9 cellular contexts compared by ENCODE assay signal in the genomic region with DNA sequence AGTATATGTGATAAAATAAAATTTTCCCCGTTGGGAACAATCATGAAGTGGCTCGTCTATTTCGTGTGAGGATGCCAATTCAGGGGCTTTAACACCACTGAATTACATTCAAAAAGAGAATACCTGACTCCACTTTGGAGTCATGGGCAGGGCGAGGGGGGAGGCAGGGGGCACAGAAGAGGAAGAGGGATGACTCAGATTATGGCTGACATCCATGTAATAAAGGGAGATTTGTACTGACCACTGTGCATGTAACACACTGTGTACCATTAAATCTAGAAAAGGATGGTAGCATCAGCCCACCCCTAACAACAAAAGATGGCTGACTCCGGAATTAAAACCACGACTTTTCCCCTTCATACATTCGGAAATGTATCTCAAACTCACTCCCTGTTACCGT. TPM values are rescaled to one million over a fixed set of nuclear protein-coding genes. Genes with fewer than 3 reads are reported as not detected.
DNase-seq lines count a peak whose midpoint lies in the region; ATAC-seq and TF ChIP-seq lines count a peak whose summit lies in the region.
"Had no signal": no experiment of that assay in that cellular context is flagged by ENCODE, and none has a peak within 500 bp of the region (broad histone marks: within the 10 kb centered on the region; RNA-seq: fewer than 3 reads in every experiment).

No MANE protein-coding gene starts in this region.

- H3K27ac Mint-ChIP-seq in CD14-positive monocyte (peak overlapping the region in 1 of 7 donors; percentile 80), brain (peak overlapping the region in 3 of 5 experiments; percentile 34 to 90 (median 54)), naive B cell (peak overlapping the region; percentile 49 to 96 (median 94))

- no peak for DNase-seq in CD14-positive monocyte (ENCODE audit: low spot score)
- DNase-seq in naive B cell = no peak
- DNase-seq in SKM-1 (lab: John Stamatoyannopoulos, UW; ENCODE audit: unreplicated experiment) = no peak
- no peak for DNase-seq in Right ventricle myocardium superior
- no peak for DNase-seq in retina
- DNase-seq: NK-92 treated with Interleukin-12 subunit alpha and Interleukin-12 subunit beta, amount 100 ng/mL, for 24 hours had no signal

- no peak for TF ChIP-seq CTCF in CD14-positive monocyte (IDR thresholded peaks at IDR 0.05)
- no peak for TF ChIP-seq CTCF in brain (conservative IDR thresholded peaks at IDR 0.05)

- intact Hi-C loops in CD14-positive monocyte (cut with micrococcal nuclease) = no loop called here
- intact Hi-C loops in Right ventricle myocardium superior (cut with DNase I) = loop anchor here (5.0 kb wide), 1 partner anchor 40 kb away; no protein-coding TSS in a partner anchor

- H3K36me3 ChIP-seq in HUES48 (ENCODE audit: control insufficient read depth, insufficient read depth, low read length) = no peaks in the 10 kb centered on the region

- no peaks in the 10 kb centered on the region for H3K36me3 Mint-ChIP-seq in CD14-positive monocyte
- no peaks in the 10 kb centered on the region for H3K36me3 Mint-ChIP-seq in brain
- H3K36me3 Mint-ChIP-seq in naive B cell = peaks cover 0 to under 1% of the 10 kb centered on the region in 2 donors

- no peak for ATAC-seq in naive B cell (ENCODE audit: low read depth in 2 of 2)
- ATAC-seq in Right ventricle myocardium superior (ENCODE audit: poor library complexity) = no peak
- ATAC-seq in HG02852 (IDR thresholded peaks at IDR 0.05; ENCODE audit: unreplicated experiment) = no peak

- no peak overlapping the region for H3K27ac ChIP-seq in HUES48 (ENCODE audit: low read depth, low read length)

- H3K4me1 Mint-ChIP-seq in CD14-positive monocyte (peaks cover 40% of the 10 kb centered on the region), brain (peaks cover 14% of the 10 kb centered on the region), naive B cell (peaks cover 22 to 53% (median 26%) of the 10 kb centered on the region in 3 donors)

- H3K4me1 ChIP-seq in HUES48 (ENCODE audit: control insufficient read depth, insufficient read depth, low read length) = peaks cover 36% of the 10 kb centered on the region

- H3K9ac ChIP-seq in HUES48 (ENCODE audit: low read depth, low read length) = no peak overlapping the region

- H3K9me3 ChIP-seq in HUES48 (ENCODE audit: control insufficient read depth, insufficient read depth, low read length) = no peaks in the 10 kb centered on the region

- peaks cover 8% of the 10 kb centered on the region for H3K27me3 ChIP-seq in HUES48 (ENCODE audit: control insufficient read depth, insufficient read depth, low read length)

- H3K9me3 Mint-ChIP-seq in CD14-positive monocyte = peaks cover 0 to 16% (median 3%) of the 10 kb centered on the region in 7 donors
- H3K9me3 Mint-ChIP-seq in brain = peaks cover 2 to 18% (median 6%) of the 10 kb centered on the region in 5 experiments
- H3K9me3 Mint-ChIP-seq in naive B cell = peaks cover 0 to 9% (median 0%) of the 10 kb centered on the region in 7 donors

- H3K4me3 ChIP-seq in HUES48 (ENCODE audit: low read depth, low read length) = peak overlapping the region; percentile 92

- H3K27me3 Mint-ChIP-seq in CD14-positive monocyte (ENCODE audit: low read depth in 3 of 3) = peaks cover 0 to 15% (median 5%) of the 10 kb centered on the region in 3 donors
- H3K27me3 Mint-ChIP-seq in brain = peaks cover 13% of the 10 kb centered on the region
- H3K27me3 Mint-ChIP-seq in naive B cell = no peaks in the 10 kb centered on the region

- H3K4me3 Mint-ChIP-seq in CD14-positive monocyte (peak overlapping the region; percentile 92 to 95), brain (peak overlapping the region; percentile 85 to 97 (median 91)), naive B cell (peak overlapping the region; percentile 96 to 99 (median 97))

RNA-seq across cellular contexts. Expression of gene SLC9A7, which starts 1.3 kb away (rescaled TPM):
- polyA plus RNA-seq in CD14-positive monocyte (1 to 10 TPM in 1 of 2 donors, under 1 TPM in 1; 0.73 to 1.0 TPM), brain (ENCODE audit: insufficient read depth, low read depth, low replicate concordance) (3.5 TPM), naive B cell (ENCODE audit: low read depth in 6 of 6) (10 to 100 TPM; 13.5 to 60.6 (median 42.5) TPM)
- total RNA-seq in Right ventricle myocardium superior = 4.4 TPM
